Comparison of ENCODE assay signal across 12 cellular contexts in the genomic region with DNA sequence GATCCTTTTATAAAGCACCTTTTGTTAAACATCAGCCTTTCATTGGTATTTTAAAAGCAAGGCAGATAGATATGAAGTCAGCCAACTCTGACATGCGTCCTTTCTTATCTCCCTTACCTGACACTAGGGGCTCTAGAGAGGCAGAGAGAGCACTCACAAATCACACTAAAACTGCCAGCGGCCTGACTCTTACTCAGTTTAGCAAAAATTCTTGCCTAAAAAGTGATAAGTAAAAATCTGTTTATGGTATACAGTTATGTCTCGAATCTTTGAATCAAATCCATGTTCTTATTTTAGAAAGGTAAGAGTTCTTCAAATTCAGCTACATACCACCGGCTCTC. TPM values are rescaled to one million over a fixed set of nuclear protein-coding genes. Genes with fewer than 3 reads are reported as not detected.
DNase-seq lines count a peak whose midpoint lies in the region; ATAC-seq and TF ChIP-seq lines count a peak whose summit lies in the region.
"Had no signal": no experiment of that assay in that cellular context is flagged by ENCODE, and none has a peak within 500 bp of the region (broad histone marks: within the 10 kb centered on the region; RNA-seq: fewer than 3 reads in every experiment).

No MANE protein-coding gene starts in this region.

- no peaks in the 10 kb centered on the region for H4K20me1 ChIP-seq in OCI-LY1 (ENCODE audit: insufficient read depth, low read length)

- H4K8ac ChIP-seq in mesenchymal stem cell (ENCODE audit: low read length), result no peak overlapping the region

- H3K14ac ChIP-seq in mesenchymal stem cell (ENCODE audit: low read length in 2 of 2), result no peak overlapping the region

- TF ChIP-seq CTCF in left ventricle myocardium inferior (IDR thresholded peaks at IDR 0.05; ENCODE audit: borderline replicate concordance), result peak; percentile 24
- peak; percentile 57 for TF ChIP-seq CTCF in OCI-LY1 (IDR thresholded peaks at IDR 0.05; ENCODE audit: low read length)
- peak; percentile 31 for TF ChIP-seq CTCF in fibroblast of villous mesenchyme (IDR thresholded peaks at IDR 0.05; ENCODE audit: insufficient read depth, low read depth, low read length)

- no peak overlapping the region for H4K91ac ChIP-seq in mesenchymal stem cell (ENCODE audit: low read length)

- H3K4me2 ChIP-seq in OCI-LY1 (ENCODE audit: low read length) (peak overlapping the region; percentile 18; the same call in 1 of the 2 replicates), mesenchymal stem cell (ENCODE audit: low read length, poor library complexity, severe bottlenecking) (no peak overlapping the region)

- ATAC-seq in Right ventricle myocardium superior (ENCODE audit: poor library complexity) (no peak), HG03378 (IDR thresholded peaks at IDR 0.05; ENCODE audit: unreplicated experiment) (no peak)

- no peaks in the 10 kb centered on the region for H3K79me1 ChIP-seq in mesenchymal stem cell (replicated peaks; ENCODE audit: low read length, poor library complexity, severe bottlenecking)

- H3K4ac ChIP-seq in mesenchymal stem cell (ENCODE audit: low read depth in 1 of 2, low read length in 2 of 2), result no peak overlapping the region

- no peaks in the 10 kb centered on the region for H3K27me3 ChIP-seq in left ventricle myocardium inferior (ENCODE audit: low read depth)
- H3K27me3 ChIP-seq in OCI-LY1 (ENCODE audit: insufficient read depth, low read length), result no peaks in the 10 kb centered on the region
- no peaks in the 10 kb centered on the region for H3K27me3 ChIP-seq in mesenchymal stem cell (ENCODE audit: control insufficient read depth in 1 of 2, insufficient read depth in 1 of 2, low read length in 2 of 2)
- H3K27me3 ChIP-seq: upper lobe of left lung had no signal

- H3F3A ChIP-seq in OCI-LY1 (ENCODE audit: insufficient read depth, low read length), result 0 out of 2 replicates have a peak, but pooled peaks cover 7% of the 10 kb centered on the region

- 60% methylated on average over 2 of the region's 4 CpGs for WGBS in mesenchymal stem cell

- H2AK5ac ChIP-seq in mesenchymal stem cell (ENCODE audit: low read length, severe bottlenecking), result no peak overlapping the region

- no peaks in the 10 kb centered on the region for H3K4me1 ChIP-seq in left ventricle myocardium inferior
- H3K4me1 ChIP-seq in OCI-LY1 (ENCODE audit: insufficient read depth, low read length, severe bottlenecking), result peaks cover 12% of the 10 kb centered on the region
- H3K4me1 ChIP-seq in mesenchymal stem cell (ENCODE audit: control insufficient read depth, insufficient read depth, low read depth, low read length), result no peaks in the 10 kb centered on the region
- H3K4me1 ChIP-seq: upper lobe of left lung had no signal

- no peak overlapping the region for H2BK15ac ChIP-seq in mesenchymal stem cell (ENCODE audit: low read depth, poor library complexity, severe bottlenecking)

- no peak overlapping the region for H2BK12ac ChIP-seq in mesenchymal stem cell (ENCODE audit: low read length in 2 of 2)

- H3K23ac ChIP-seq in mesenchymal stem cell (ENCODE audit: low read length in 2 of 2), result no peak overlapping the region

- no peak overlapping the region for H3K18ac ChIP-seq in mesenchymal stem cell (ENCODE audit: low read depth in 1 of 2, low read length in 2 of 2)

- no peak overlapping the region for H2BK120ac ChIP-seq in mesenchymal stem cell (ENCODE audit: low read depth, low read length)

- H2BK5ac ChIP-seq in mesenchymal stem cell (ENCODE audit: low read depth, low read length, poor library complexity, severe bottlenecking), result no peak overlapping the region

- H2AFZ ChIP-seq in OCI-LY1 (ENCODE audit: low read length) (no peak overlapping the region), mesenchymal stem cell (ENCODE audit: low read depth, low read length) (no peak overlapping the region)

- intact Hi-C loops in left ventricle myocardium inferior (cut with micrococcal nuclease) (no loop called here), Right ventricle myocardium superior (cut with DNase I) (no loop called here)

- H3K36me3 ChIP-seq in left ventricle myocardium inferior (peaks cover 34% of the 10 kb centered on the region), OCI-LY1 (ENCODE audit: insufficient read depth, low read length) (peaks cover 72% of the 10 kb centered on the region), mesenchymal stem cell (ENCODE audit: control insufficient read depth in 1 of 2, insufficient read depth in 2 of 2, low read depth in 1 of 2, low read length in 2 of 2) (peaks cover 0 to 7% of the 10 kb centered on the region in 2 experiments)

- H3K27ac ChIP-seq in left ventricle myocardium inferior (replicated peaks) (no peak overlapping the region), OCI-LY1 (ENCODE audit: low read depth, low read length, poor library complexity, severe bottlenecking) (peak overlapping the region; percentile 28), mesenchymal stem cell (ENCODE audit: low read length, poor library complexity, severe bottlenecking) (no peak overlapping the region)
- H3K27ac ChIP-seq: upper lobe of left lung had no signal

- no peaks in the 10 kb centered on the region for H3K9me2 ChIP-seq in OCI-LY1 (ENCODE audit: low read depth, low read length)

- H3K4me3 ChIP-seq in left ventricle myocardium inferior (no peak overlapping the region), OCI-LY1 (ENCODE audit: low read depth, low read length, poor library complexity, severe bottlenecking) (no peak overlapping the region), fibroblast of villous mesenchyme (ENCODE audit: low read depth, low read length) (no peak overlapping the region), mesenchymal stem cell (ENCODE audit: insufficient read depth in 1 of 2, low read depth in 1 of 2, low read length in 2 of 2) (no peak overlapping the region)
- H3K4me3 ChIP-seq: upper lobe of left lung had no signal

- H3K9me3 ChIP-seq in left ventricle myocardium inferior (replicated peaks) (no peaks in the 10 kb centered on the region), OCI-LY1 (ENCODE audit: low read length) (no peaks in the 10 kb centered on the region), mesenchymal stem cell (ENCODE audit: control insufficient read depth, low read length) (no peaks in the 10 kb centered on the region)
- H3K9me3 ChIP-seq: upper lobe of left lung had no signal

- H3K9ac ChIP-seq in OCI-LY1 (ENCODE audit: low read length), result no peak overlapping the region
- H3K9ac ChIP-seq in mesenchymal stem cell (ENCODE audit: low read length), result no peak overlapping the region

- no peak for DNase-seq in left ventricle myocardium inferior
- no peak for DNase-seq in Right ventricle myocardium superior
- no peak for DNase-seq in fibroblast of villous mesenchyme (ENCODE audit: low read depth)
- DNase-seq in HCEC 1CT, result no peak
- no peak for DNase-seq in effector CD8-positive, alpha-beta T cell (lab: John Stamatoyannopoulos, UW)
- DNase-seq in mesenchymal stem cell, result no peak
- DNase-seq: activated effector memory CD4-positive, alpha-beta T cell treated with anti-CD3 and anti-CD28 coated beads, Interleukin-2, amount 50 U/mL, for 16 hours; CD4-positive, alpha-beta T cell; T1000; upper lobe of left lung had no signal

- H3K79me2 ChIP-seq in OCI-LY1 (ENCODE audit: insufficient read depth, low read length), result no peaks in the 10 kb centered on the region

RNA-seq across cellular contexts. Expression of gene TDRD6, which starts 10.4 kb away (rescaled TPM):
- total RNA-seq in left ventricle myocardium inferior (0.36 TPM), Right ventricle myocardium superior (0.32 TPM), fibroblast of villous mesenchyme (under 0.01 TPM in 2 replicates)
- polyA plus RNA-seq in mesenchymal stem cell (2013, experiment 1 of 2), result under 0.01 TPM
- polyA plus RNA-seq in mesenchymal stem cell (2013, experiment 2 of 2), result under 0.01 TPM
- total RNA-seq: CD4-positive, alpha-beta T cell had no signal

RNA-seq across cellular contexts. Expression of gene SLC25A27, which starts 24.5 kb away (rescaled TPM):
- total RNA-seq in left ventricle myocardium inferior (18.6 TPM), Right ventricle myocardium superior (11.7 TPM), fibroblast of villous mesenchyme (2.6 and 6.5 TPM in 2 replicates)
- polyA plus RNA-seq in mesenchymal stem cell (2013, experiment 1 of 2), result 1.8 TPM
- polyA plus RNA-seq in mesenchymal stem cell (2013, experiment 2 of 2), result 1.5 TPM

RNA-seq across cellular contexts. Expression of gene CYP39A1, which starts 24.7 kb away (rescaled TPM):
- 5.4 TPM for total RNA-seq in left ventricle myocardium inferior
- total RNA-seq in Right ventricle myocardium superior, result 4.7 TPM
- total RNA-seq in fibroblast of villous mesenchyme, result 2.6 TPM in 2 replicates
- polyA plus RNA-seq in mesenchymal stem cell (2013, experiment 1 of 2), result 2.1 TPM
- 2.3 TPM for polyA plus RNA-seq in mesenchymal stem cell (2013, experiment 2 of 2)
- total RNA-seq: CD4-positive, alpha-beta T cell had no signal

RNA-seq across cellular contexts. Expression of gene PLA2G7, which starts 57.9 kb away (rescaled TPM):
- 0.16 TPM for total RNA-seq in left ventricle myocardium inferior
- 0.27 TPM for total RNA-seq in Right ventricle myocardium superior
- not detected in 2 replicates for total RNA-seq in fibroblast of villous mesenchyme
- polyA plus RNA-seq in mesenchymal stem cell (2013, experiment 1 of 2), result not detected
- not detected for polyA plus RNA-seq in mesenchymal stem cell (2013, experiment 2 of 2)
- total RNA-seq: CD4-positive, alpha-beta T cell had no signal
